ENCODE assay signal across 1 cellular context in genomic region chr7:141451232-141451631, GRCh38.
TF ChIP-seq lines count a peak whose summit lies in the region.

No MANE protein-coding gene starts in this region.

TF ChIP-seq in A549, 52 proteins besides CTCF, POLR2A, EP300 and RAD21:
- TF ChIP-seq REST (IDR thresholded peaks at IDR 0.05) (peak; percentile 57; the same call in 1 of the 2 replicates), CBX2 (IDR thresholded peaks at IDR 0.05; ENCODE audit: borderline replicate concordance, low read depth) (no peak)
TF ChIP-seq in A549: peak in this region for 1.
